In genomic region chr1:110183642-110184167, GRCh38 we compare ENCODE assay signal across 15 cellular contexts. TPM values are rescaled to one million over a fixed set of nuclear protein-coding genes. Genes with fewer than 3 reads are reported as not detected.
DNase-seq lines count a peak whose midpoint lies in the region; ATAC-seq and TF ChIP-seq lines count a peak whose summit lies in the region.
"Had no signal": no experiment of that assay in that cellular context is flagged by ENCODE, and none has a peak within 500 bp of the region (broad histone marks: within the 10 kb centered on the region; RNA-seq: fewer than 3 reads in every experiment).

No MANE protein-coding gene starts in this region.

- H3K4me1 Mint-ChIP-seq in chondrocyte (ENCODE audit: low read depth), result peaks cover 28% of the 10 kb centered on the region
- H3K4me1 Mint-ChIP-seq in activated CD4-positive, alpha-beta memory T cell treated with anti-CD3 and anti-CD28 coated beads for 36 hours (ENCODE audit: low read depth), result peaks cover 2% of the 10 kb centered on the region
- H3K4me1 Mint-ChIP-seq in T-cell, result no peaks in the 10 kb centered on the region
- H3K4me1 Mint-ChIP-seq: CD4-positive, CD25-positive, alpha-beta regulatory T cell had no signal

- TF ChIP-seq CTCF in chondrocyte (IDR thresholded peaks at IDR 0.05), result no peak

- intact Hi-C loops in posterior vena cava (cut with DNase I), result no loop called here
- intact Hi-C loops in activated CD4-positive, alpha-beta memory T cell treated with anti-CD3 and anti-CD28 coated beads for 36 hours (cut with micrococcal nuclease), result no loop called here

- DNase-seq in chondrocyte (ENCODE audit: low spot score), result peak; percentile 33
- DNase-seq in posterior vena cava (ENCODE audit: low spot score), result peak; percentile 16
- no peak for DNase-seq in activated CD4-positive, alpha-beta memory T cell treated with anti-CD3 and anti-CD28 coated beads for 36 hours
- no peak for DNase-seq in NCI-H2227 (lab: John Stamatoyannopoulos, UW; ENCODE audit: unreplicated experiment)
- no peak for DNase-seq in T-cell
- DNase-seq: C1 segment of cervical spinal cord; Caco-2; CD4-positive, CD25-positive, alpha-beta regulatory T cell; CD8-positive, alpha-beta T cell; DMS153; DND-41; GOT3; HCEC 1CT had no signal

- no peak overlapping the region for H3K4me3 Mint-ChIP-seq in chondrocyte (ENCODE audit: unreplicated experiment)
- no peak overlapping the region for H3K4me3 Mint-ChIP-seq in activated CD4-positive, alpha-beta memory T cell treated with anti-CD3 and anti-CD28 coated beads for 36 hours
- no peak overlapping the region for H3K4me3 Mint-ChIP-seq in T-cell
- H3K4me3 Mint-ChIP-seq: CD4-positive, CD25-positive, alpha-beta regulatory T cell; CD8-positive, alpha-beta T cell had no signal

- no peak for ATAC-seq in T-cell (replicated peaks in 1 of 4)
- ATAC-seq: CD8-positive, alpha-beta T cell had no signal

- POLR2A ChIA-PET in activated CD4-positive, alpha-beta memory T cell treated with anti-CD3 and anti-CD28 coated beads for 36 hours (lab: Charles Lee), result no interaction called here
- POLR2A ChIA-PET in T-cell (lab: Charles Lee), result no interaction called here

- H3K27me3 Mint-ChIP-seq in chondrocyte (ENCODE audit: low read depth) (no peaks in the 10 kb centered on the region), T-cell (peaks cover 4 to 7% of the 10 kb centered on the region in 2 donors)
- H3K27me3 Mint-ChIP-seq in activated CD4-positive, alpha-beta memory T cell treated with anti-CD3 and anti-CD28 coated beads for 36 hours, result peaks cover 7% of the 10 kb centered on the region
- H3K27me3 Mint-ChIP-seq: CD4-positive, CD25-positive, alpha-beta regulatory T cell had no signal

- peak overlapping the region; percentile 19 for H3K27ac ChIP-seq in angular gyrus (ENCODE audit: low read depth, low read length)

- CTCF ChIA-PET in activated CD4-positive, alpha-beta memory T cell treated with anti-CD3 and anti-CD28 coated beads for 36 hours (lab: Charles Lee), result no interaction called here
- CTCF ChIA-PET in T-cell (lab: Charles Lee), result no interaction called here

- H3K27ac Mint-ChIP-seq in chondrocyte (ENCODE audit: unreplicated experiment) (no peak overlapping the region), T-cell (no peak overlapping the region)
- no peak overlapping the region for H3K27ac Mint-ChIP-seq in activated CD4-positive, alpha-beta memory T cell treated with anti-CD3 and anti-CD28 coated beads for 36 hours
- H3K27ac Mint-ChIP-seq: CD4-positive, CD25-positive, alpha-beta regulatory T cell; CD8-positive, alpha-beta T cell had no signal

- H3K36me3 Mint-ChIP-seq in chondrocyte (ENCODE audit: low read depth) (no peaks in the 10 kb centered on the region), T-cell (no peaks in the 10 kb centered on the region)
- no peaks in the 10 kb centered on the region for H3K36me3 Mint-ChIP-seq in activated CD4-positive, alpha-beta memory T cell treated with anti-CD3 and anti-CD28 coated beads for 36 hours
- H3K36me3 Mint-ChIP-seq: CD4-positive, CD25-positive, alpha-beta regulatory T cell; CD8-positive, alpha-beta T cell had no signal

- H3K9me3 Mint-ChIP-seq in chondrocyte (ENCODE audit: low read depth) (peaks cover 1% of the 10 kb centered on the region), T-cell (peaks cover 0 to 2% (median 0%) of the 10 kb centered on the region in 3 donors)
- peaks cover 3% of the 10 kb centered on the region for H3K9me3 Mint-ChIP-seq in activated CD4-positive, alpha-beta memory T cell treated with anti-CD3 and anti-CD28 coated beads for 36 hours

RNA-seq across cellular contexts. Expression of gene KCNC4, which starts 26.4 kb away (rescaled TPM):
- total RNA-seq in chondrocyte (2.7 to 5.2 TPM (median 3.2 TPM) in 3 replicates), posterior vena cava (10 to 100 TPM in 1 of 2 donors, 1 to 10 TPM in 1; 9.3 to 15.5 TPM), T-cell (10 to 100 TPM; 11.0 to 19.4 (median 15.0) TPM)
- total RNA-seq in activated CD4-positive, alpha-beta memory T cell treated with anti-CD3 and anti-CD28 coated beads for 36 hours, result 10 to 100 TPM; 15.0 to 15.1 TPM

RNA-seq across cellular contexts. Expression of gene SLC6A17, which starts 33.4 kb away (rescaled TPM):
- total RNA-seq in chondrocyte (1.6 to 6.1 TPM (median 2.1 TPM) in 3 replicates), posterior vena cava (1 to 10 TPM in 1 of 2 donors, under 1 TPM in 1; 0.51 to 1.8 TPM), T-cell (not detected)
- total RNA-seq in activated CD4-positive, alpha-beta memory T cell treated with anti-CD3 and anti-CD28 coated beads for 36 hours, result under 1 TPM; 0.02 to 0.07 TPM
- total RNA-seq: A673; Caco-2; CD4-positive, CD25-positive, alpha-beta regulatory T cell; CD8-positive, alpha-beta T cell had no signal

Comparison
In these comparisons a context has a peak if more than half of its experiments do, and no peak if none do; other contexts are left out.
1. DNase-seq: peak in chondrocyte (single experiment) and posterior vena cava (single experiment); none in activated CD4-positive, alpha-beta memory T cell treated with anti-CD3 and anti-CD28 coated beads for 36 hours (single experiment), NCI-H2227 (single experiment) and T-cell (0 of 34).